Comparison of ENCODE assay signal across 8 cellular contexts in the genomic region with DNA sequence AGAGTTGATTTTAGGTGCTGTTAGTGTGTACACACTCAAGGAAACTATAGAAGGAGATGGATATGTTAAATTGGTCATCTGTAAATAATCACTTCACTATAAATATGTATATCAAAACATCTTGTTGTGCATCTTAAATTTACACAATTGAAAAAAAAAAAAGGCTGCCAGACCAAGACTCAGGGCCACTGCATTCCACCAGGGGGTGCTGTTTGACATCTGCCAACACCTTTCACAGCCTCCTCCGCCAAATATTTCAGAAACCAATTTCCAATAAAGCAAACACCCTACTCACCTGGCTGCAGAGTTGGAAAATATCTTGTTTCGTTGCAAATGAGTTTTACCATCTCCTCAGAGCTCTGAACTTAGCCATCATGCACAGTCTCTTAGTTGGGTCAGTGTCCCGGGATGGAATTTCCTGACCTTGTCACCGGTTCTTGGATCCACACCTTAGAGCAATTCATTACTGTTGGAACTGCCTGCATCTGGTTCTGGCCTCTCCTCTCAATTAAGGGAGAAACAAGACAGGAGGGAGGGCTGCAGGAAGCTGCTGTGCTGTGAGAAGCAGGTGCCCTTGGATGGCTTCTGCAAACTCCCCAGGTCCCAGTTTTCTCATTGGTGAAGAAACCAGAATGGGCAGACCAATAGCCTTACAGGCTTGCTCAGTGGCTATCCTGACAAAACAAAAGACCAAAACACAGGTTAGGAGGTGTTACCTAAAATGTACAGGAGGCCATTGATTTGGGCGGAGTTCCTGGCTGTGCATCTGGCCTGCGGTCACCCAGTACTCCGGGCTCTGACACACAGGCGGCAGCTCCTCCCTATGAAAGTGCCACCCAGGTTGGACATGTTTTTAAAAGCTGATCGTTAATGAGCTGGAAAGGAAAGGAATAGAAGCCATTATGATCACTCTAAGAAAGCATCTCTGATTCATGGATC.
DNase-seq lines count a peak whose midpoint lies in the region; ATAC-seq and TF ChIP-seq lines count a peak whose summit lies in the region.

No MANE protein-coding gene starts in this region.

- no peak overlapping the region for H3K9ac ChIP-seq in OCI-LY1 (ENCODE audit: low read length)

- H3K9me2 ChIP-seq in OCI-LY1 (ENCODE audit: low read depth, low read length): no peaks in the 10 kb centered on the region

- H3F3A ChIP-seq in OCI-LY1 (ENCODE audit: insufficient read depth, low read length): no peaks in the 10 kb centered on the region

- DNase-seq in AG20443 (ENCODE audit: low spot score) (peak; percentile 69), HEK293T (ENCODE audit: extremely low spot score) (peak; percentile 20), glutamatergic neuron (peak; percentile 78), retinal pigment epithelial cell (ENCODE audit: low read depth) (no peak), H4 (ENCODE audit: low spot score) (no peak)
- DNase-seq in activated T-helper 2 cell treated with anti-CD3 and anti-CD28 coated beads, Interferon-gamma antibody, Interleukin-2, Interleukin-4, amounts not matched to agents 10 μg/mL and 5 μg/mL and 100 μg/mL, durations not matched to agents 14 hours and 24 hours and 36 hours (ENCODE audit: low spot score): peak; percentile 48

- no peaks in the 10 kb centered on the region for H3K27me3 ChIP-seq in OCI-LY1 (ENCODE audit: insufficient read depth, low read length)

- no peak overlapping the region for H2AFZ ChIP-seq in OCI-LY1 (ENCODE audit: low read length)

- no peaks in the 10 kb centered on the region for H3K79me2 ChIP-seq in OCI-LY1 (ENCODE audit: insufficient read depth, low read length)

- no peak overlapping the region for H3K4me3 Mint-ChIP-seq in activated T-helper 2 cell treated with anti-CD3 and anti-CD28 coated beads, Interferon-gamma antibody, Interleukin-2, Interleukin-4, amounts not matched to agents 10 μg/mL and 5 μg/mL and 100 μg/mL, durations not matched to agents 14 hours and 24 hours and 36 hours (ENCODE audit: low read depth)
- no peak overlapping the region for H3K4me3 Mint-ChIP-seq in glutamatergic neuron (ENCODE audit: unreplicated experiment)

- no peak for ATAC-seq in HG03280 (IDR thresholded peaks at IDR 0.05; ENCODE audit: unreplicated experiment)

- intact Hi-C loops in activated T-helper 2 cell treated with anti-CD3 and anti-CD28 coated beads, Interferon-gamma antibody, Interleukin-2, Interleukin-4, amounts not matched to agents 10 μg/mL and 5 μg/mL and 100 μg/mL, durations not matched to agents 14 hours and 24 hours and 36 hours (cut with micrococcal nuclease): loop anchor here (1.0 to 5.0 kb wide), 2 partner anchors 167 to 416 kb away; no protein-coding TSS in a partner anchor

- CTCF ChIA-PET in HEK293T (lab: Yijun Ruan, JAX): interaction anchor here (0.5 to 1.1 kb wide), 2 partner anchors 165 to 167 kb away, joined by 3 read pairs; no protein-coding TSS in a partner anchor

- no peak overlapping the region for H3K4me2 ChIP-seq in OCI-LY1 (ENCODE audit: low read length)

- H3K4me3 ChIP-seq in OCI-LY1 (ENCODE audit: low read depth, low read length, poor library complexity, severe bottlenecking): no peak overlapping the region
- no peak overlapping the region for H3K4me3 ChIP-seq in retinal pigment epithelial cell (ENCODE audit: low read length)

- H3K9me3 Mint-ChIP-seq in activated T-helper 2 cell treated with anti-CD3 and anti-CD28 coated beads, Interferon-gamma antibody, Interleukin-2, Interleukin-4, amounts not matched to agents 10 μg/mL and 5 μg/mL and 100 μg/mL, durations not matched to agents 14 hours and 24 hours and 36 hours: no peaks in the 10 kb centered on the region
- H3K9me3 Mint-ChIP-seq in glutamatergic neuron (ENCODE audit: unreplicated experiment): peaks cover 2% of the 10 kb centered on the region

- no peaks in the 10 kb centered on the region for H3K36me3 ChIP-seq in OCI-LY1 (ENCODE audit: insufficient read depth, low read length)

- no peak overlapping the region for H3K27ac Mint-ChIP-seq in activated T-helper 2 cell treated with anti-CD3 and anti-CD28 coated beads, Interferon-gamma antibody, Interleukin-2, Interleukin-4, amounts not matched to agents 10 μg/mL and 5 μg/mL and 100 μg/mL, durations not matched to agents 14 hours and 24 hours and 36 hours
- H3K27ac Mint-ChIP-seq in glutamatergic neuron (ENCODE audit: unreplicated experiment): no peak overlapping the region

- no peaks in the 10 kb centered on the region for H3K9me3 ChIP-seq in OCI-LY1 (ENCODE audit: low read length)

- POLR2A ChIA-PET in HEK293T (lab: Yijun Ruan, JAX): no interaction called here

- peaks cover 74% of the 10 kb centered on the region for H3K4me1 ChIP-seq in OCI-LY1 (ENCODE audit: insufficient read depth, low read length, severe bottlenecking)

- H3K27me3 Mint-ChIP-seq in activated T-helper 2 cell treated with anti-CD3 and anti-CD28 coated beads, Interferon-gamma antibody, Interleukin-2, Interleukin-4, amounts not matched to agents 10 μg/mL and 5 μg/mL and 100 μg/mL, durations not matched to agents 14 hours and 24 hours and 36 hours (ENCODE audit: low read depth): no peaks in the 10 kb centered on the region
- peaks cover 5% of the 10 kb centered on the region for H3K27me3 Mint-ChIP-seq in glutamatergic neuron (ENCODE audit: unreplicated experiment)

- no peaks in the 10 kb centered on the region for H3K36me3 Mint-ChIP-seq in activated T-helper 2 cell treated with anti-CD3 and anti-CD28 coated beads, Interferon-gamma antibody, Interleukin-2, Interleukin-4, amounts not matched to agents 10 μg/mL and 5 μg/mL and 100 μg/mL, durations not matched to agents 14 hours and 24 hours and 36 hours (ENCODE audit: low read depth)
- no peaks in the 10 kb centered on the region for H3K36me3 Mint-ChIP-seq in glutamatergic neuron (ENCODE audit: unreplicated experiment)

- H3K27ac ChIP-seq in OCI-LY1 (ENCODE audit: low read depth, low read length, poor library complexity, severe bottlenecking): peak overlapping the region; percentile 49

- TF ChIP-seq CTCF in OCI-LY1 (IDR thresholded peaks at IDR 0.05; ENCODE audit: low read length): peak; percentile 88
- peak; percentile 94 for TF ChIP-seq CTCF in glutamatergic neuron (IDR thresholded peaks at IDR 0.05; ENCODE audit: partially characterized antibody, unreplicated experiment)
- peak; percentile 81 for TF ChIP-seq CTCF in retinal pigment epithelial cell (conservative IDR thresholded peaks at IDR 0.05; ENCODE audit: low read depth, low read length)

- H4K20me1 ChIP-seq in OCI-LY1 (ENCODE audit: insufficient read depth, low read length): no peaks in the 10 kb centered on the region

- H3K4me1 Mint-ChIP-seq in activated T-helper 2 cell treated with anti-CD3 and anti-CD28 coated beads, Interferon-gamma antibody, Interleukin-2, Interleukin-4, amounts not matched to agents 10 μg/mL and 5 μg/mL and 100 μg/mL, durations not matched to agents 14 hours and 24 hours and 36 hours (ENCODE audit: low read depth): peaks cover 6% of the 10 kb centered on the region
- H3K4me1 Mint-ChIP-seq in glutamatergic neuron (ENCODE audit: low read depth, unreplicated experiment): peaks cover 2% of the 10 kb centered on the region

TF ChIP-seq in HEK293T, 16 proteins besides CTCF, POLR2A, EP300 and RAD21:
- TF ChIP-seq TARDBP (IDR thresholded peaks at IDR 0.05) (no peak), LEF1 (IDR thresholded peaks at IDR 0.05; ENCODE audit: borderline replicate concordance) (no peak), BHLHE40 (IDR thresholded peaks at IDR 0.05; ENCODE audit: borderline replicate concordance) (no peak), HDGF (IDR thresholded peaks at IDR 0.05; ENCODE audit: borderline replicate concordance) (no peak), CTBP1 (IDR thresholded peaks at IDR 0.05; ENCODE audit: borderline replicate concordance) (no peak), SUZ12 (IDR thresholded peaks at IDR 0.05) (no peak), PKNOX1 (IDR thresholded peaks at IDR 0.05) (no peak), L3MBTL2 (conservative IDR thresholded peaks at IDR 0.05) (no peak), NFRKB (IDR thresholded peaks at IDR 0.05) (no peak), ZNF384 (IDR thresholded peaks at IDR 0.05) (no peak), FOXA1 (IDR thresholded peaks at IDR 0.05) (no peak), FOXK2 (IDR thresholded peaks at IDR 0.05) (no peak), ARNT (IDR thresholded peaks at IDR 0.05) (no peak)

Comparison
In these comparisons a context has a peak if more than half of its experiments do, and no peak if none do; other contexts are left out.
1. DNase-seq: peak in AG20443 (single experiment), HEK293T (single experiment), activated T-helper 2 cell treated with anti-CD3 and anti-CD28 coated beads, Interferon-gamma antibody, Interleukin-2, Interleukin-4, amounts not matched to agents 10 μg/mL and 5 μg/mL and 100 μg/mL, durations not matched to agents 14 hours and 24 hours and 36 hours (single experiment) and glutamatergic neuron (single experiment); none in retinal pigment epithelial cell (single experiment) and H4 (single experiment).
2. Peak in every context shown above with its lines, with median percentiles within 50 percentile points of each other: CTCF ChIP-seq.